ENCODE assay signal across 8 cellular contexts in the genomic region with DNA sequence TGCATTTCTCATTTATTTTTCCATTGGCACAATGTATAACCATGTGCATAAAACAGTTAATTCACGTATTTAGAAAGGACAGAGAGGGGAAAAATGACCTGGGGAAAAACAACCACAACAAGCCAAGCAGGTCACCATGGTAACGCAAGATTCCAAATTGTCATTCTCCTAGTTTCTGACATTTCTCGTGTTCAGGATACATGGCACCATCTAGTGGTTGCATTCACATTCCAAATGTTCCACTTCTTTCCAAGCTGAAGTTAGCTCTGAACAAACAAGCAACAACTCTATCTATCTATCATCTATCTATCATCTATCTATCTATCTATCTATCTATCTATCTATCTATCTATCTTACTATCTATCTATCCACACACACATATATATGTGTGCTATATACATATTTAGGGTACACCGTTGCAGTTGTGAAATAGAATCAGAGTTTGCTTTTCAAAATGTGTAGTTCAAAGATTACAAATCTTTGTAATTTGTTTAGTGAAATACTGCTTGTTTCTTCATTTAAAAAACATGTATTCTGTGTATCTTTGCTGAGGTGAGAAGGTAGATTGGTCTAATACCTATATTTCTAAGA.
DNase-seq lines count a peak whose midpoint lies in the region; ATAC-seq and TF ChIP-seq lines count a peak whose summit lies in the region.

No MANE protein-coding gene starts in this region.

- H3K4me2 ChIP-seq in osteoblast (ENCODE audit: insufficient read depth, low read length) = no peak overlapping the region

- H3K79me2 ChIP-seq in osteoblast (ENCODE audit: insufficient read depth, low read length) = no peaks in the 10 kb centered on the region

- ATAC-seq in HG03432 (IDR thresholded peaks at IDR 0.05; ENCODE audit: unreplicated experiment) = peak; percentile 62

- H3K36me3 ChIP-seq in Peyer's patch = no peaks in the 10 kb centered on the region
- no peaks in the 10 kb centered on the region for H3K36me3 ChIP-seq in osteoblast (ENCODE audit: insufficient read depth, low read length)
- no peaks in the 10 kb centered on the region for H3K36me3 ChIP-seq in H7 (replicated peaks; ENCODE audit: control insufficient read depth, insufficient read depth, low read length)

- H3K9me3 ChIP-seq in Peyer's patch (no peaks in the 10 kb centered on the region), osteoblast (ENCODE audit: low read depth, low read length) (no peaks in the 10 kb centered on the region)

- H3K4me3 ChIP-seq in Peyer's patch (no peak overlapping the region), epithelial cell of proximal tubule (ENCODE audit: low read depth, low read length) (no peak overlapping the region), osteoblast (ENCODE audit: insufficient read depth, low read length) (no peak overlapping the region), H7 (ENCODE audit: insufficient read depth, low read depth, low read length) (no peak overlapping the region), coronary artery (no peak overlapping the region)

- no peak for TF ChIP-seq POLR2A in Peyer's patch (IDR thresholded peaks at IDR 0.05)

- H3K4me1 ChIP-seq in Peyer's patch (no peaks in the 10 kb centered on the region), osteoblast (ENCODE audit: insufficient read depth, low read length) (no peaks in the 10 kb centered on the region)

- H3K27ac ChIP-seq in Peyer's patch (no peak overlapping the region), osteoblast (ENCODE audit: low read depth, low read length) (no peak overlapping the region), coronary artery (no peak overlapping the region)

- peak; percentile 1 for DNase-seq in stimulated activated CD4-positive, alpha-beta T cell treated with anti-CD3 and anti-CD28 coated beads, Interleukin-15, amount 100 ng/mL, for 24 hours
- DNase-seq in stimulated activated CD4-positive, alpha-beta T cell treated with anti-CD3 and anti-CD28 coated beads, Interleukin-4, amount 100 ng/mL, for 1 hour = no peak
- DNase-seq in Peyer's patch (no peak), epithelial cell of proximal tubule (ENCODE audit: low read depth) (peak; percentile 52), osteoblast (ENCODE audit: insufficient read length, low spot score, missing footprints) (no peak), H7 (no peak), coronary artery (ENCODE audit: low spot score) (no peak)

- peak overlapping the region; percentile 51 for H2AFZ ChIP-seq in osteoblast (ENCODE audit: low read length)

- TF ChIP-seq CTCF in Peyer's patch (IDR thresholded peaks at IDR 0.05) (peak in 4 of 6 experiments; percentile 39 to 57 (median 52)), epithelial cell of proximal tubule (conservative IDR thresholded peaks at IDR 0.05; ENCODE audit: low read depth, low read length) (peak; percentile 81), osteoblast (IDR thresholded peaks at IDR 0.05; ENCODE audit: extremely low read depth, low read depth, low read length) (peak; percentile 63), coronary artery (IDR thresholded peaks at IDR 0.05) (no peak)

- H4K20me1 ChIP-seq in osteoblast (ENCODE audit: insufficient read depth, low read length) = no peaks in the 10 kb centered on the region

- H3K27me3 ChIP-seq in Peyer's patch (no peaks in the 10 kb centered on the region), osteoblast (ENCODE audit: insufficient read depth, low read length) (no peaks in the 10 kb centered on the region), H7 (ENCODE audit: control insufficient read depth, insufficient read depth, low read length) (no peaks in the 10 kb centered on the region)

Comparison
In these comparisons a context has a peak if more than half of its experiments do, and no peak if none do; other contexts are left out.
1. DNase-seq: peak in stimulated activated CD4-positive, alpha-beta T cell treated with anti-CD3 and anti-CD28 coated beads, Interleukin-15, amount 100 ng/mL, for 24 hours (single experiment) and epithelial cell of proximal tubule (single experiment); none in stimulated activated CD4-positive, alpha-beta T cell treated with anti-CD3 and anti-CD28 coated beads, Interleukin-4, amount 100 ng/mL, for 1 hour (single experiment), Peyer's patch (0 of 3), osteoblast (single experiment), H7 (single experiment) and coronary artery (single experiment).